Comparison of ENCODE assay signal across 1 cellular context in genomic region chr3:125129512-125129962, GRCh38.
A peak's percentile ranks its signal among the peaks of the same experiment; 100 is the strongest.
TF ChIP-seq lines count a peak whose summit lies in the region.

No MANE protein-coding gene starts in this region.

TF ChIP-seq in K562, 482 proteins besides CTCF, POLR2A, EP300 and RAD21 (continued from another document):
- TF ChIP-seq CBX8 (IDR thresholded peaks at IDR 0.05; ENCODE audit: borderline replicate concordance, extremely low read depth, low read depth, low read length, poor library complexity, severe bottlenecking) = no peak
- TF ChIP-seq JUN (IDR thresholded peaks at IDR 0.05; ENCODE audit: borderline replicate concordance, low read depth, low read length) = 0 out of 2 replicates have a peak, but pooled peaks have one; percentile 28
- no peak for TF ChIP-seq JUN (CRISPR knock-in tag; IDR thresholded peaks at IDR 0.05; ENCODE audit: borderline replicate concordance)
- peak; percentile 74 for TF ChIP-seq JUND (IDR thresholded peaks at IDR 0.05; ENCODE audit: borderline replicate concordance, low read depth, low read length)
- 0 out of 3 replicates have a peak, but pooled peaks have one; percentile 27 for TF ChIP-seq JUND (tag; IDR thresholded peaks at IDR 0.05; ENCODE audit: borderline replicate concordance, low read depth, low read length)
- peak; percentile 90 for TF ChIP-seq PKNOX1 (IDR thresholded peaks at IDR 0.05)
- no peak for TF ChIP-seq KLF16 (IDR thresholded peaks at IDR 0.05)
- no peak for TF ChIP-seq HDAC8 (tag; IDR thresholded peaks at IDR 0.05)
- TF ChIP-seq ZNF239 (CRISPR knock-in tag; IDR thresholded peaks at IDR 0.05) = no peak
- TF ChIP-seq E2F6 (IDR thresholded peaks at IDR 0.05; ENCODE audit: borderline replicate concordance in 1 of 2, extremely low read depth in 1 of 2, insufficient read depth in 1 of 2, insufficient read length in 1 of 2, low read depth in 1 of 2, low read length in 1 of 2, poor library complexity in 1 of 2, severe bottlenecking in 1 of 2) = no peak
- no peak for TF ChIP-seq PBX2 (CRISPR knock-in tag; IDR thresholded peaks at IDR 0.05; ENCODE audit: low read depth)
- peak; percentile 63 for TF ChIP-seq PBX2 (tag; conservative IDR thresholded peaks at IDR 0.05; ENCODE audit: low read depth)
- TF ChIP-seq DPF2 (IDR thresholded peaks at IDR 0.05) = no peak
- TF ChIP-seq FOSL1 (tag; conservative IDR thresholded peaks at IDR 0.05) = peak; percentile 68
- TF ChIP-seq RNF219 (CRISPR knock-in tag; IDR thresholded peaks at IDR 0.05) = no peak
- no peak for TF ChIP-seq TCF7L2 (IDR thresholded peaks at IDR 0.05; ENCODE audit: low read depth, low read length)
